In genomic region chr11:36258730-36259360, GRCh38 we compare ENCODE assay signal across 9 cellular contexts. TPM values are rescaled to one million over a fixed set of nuclear protein-coding genes. Genes with fewer than 3 reads are reported as not detected.
DNase-seq lines count a peak whose midpoint lies in the region; ATAC-seq, FAIRE-seq and TF ChIP-seq lines count a peak whose summit lies in the region.
"Had no signal": no experiment of that assay in that cellular context is flagged by ENCODE, and none has a peak within 500 bp of the region (broad histone marks: within the 10 kb centered on the region; RNA-seq: fewer than 3 reads in every experiment).

No MANE protein-coding gene starts in this region.

- BruUV-seq in MCF 10A (replicated peaks; lab: Mats Ljungman, UMichigan): no TSS peak

- no peak for FAIRE-seq in GM19239 (lab: Jason Lieb, UNC)
- FAIRE-seq: TTC549 had no signal

- no peak for ATAC-seq in GM21529 (IDR thresholded peaks at IDR 0.05; ENCODE audit: unreplicated experiment)

- no peak overlapping the region for H3K9ac ChIP-seq in OCI-LY3 (ENCODE audit: low read length)

- H3K36me3 ChIP-seq in OCI-LY3 (replicated peaks; ENCODE audit: low read depth, low read length): no peaks in the 10 kb centered on the region

- H3K27me3 Mint-ChIP-seq in MCF 10A (ENCODE audit: insufficient read depth, unreplicated experiment): no peaks in the 10 kb centered on the region

- no peaks in the 10 kb centered on the region for H3K4me1 ChIP-seq in OCI-LY3 (ENCODE audit: low read length)

- no peak overlapping the region for H3K4me3 ChIP-seq in OCI-LY3 (ENCODE audit: low read length)

- POLR2A ChIA-PET in MCF 10A (lab: Yijun Ruan, JAX): no interaction called here

- intact Hi-C loops in MCF 10A (cut with micrococcal nuclease): no loop called here

- H4K20me1 ChIP-seq in OCI-LY3 (ENCODE audit: insufficient read depth, low read length): no peaks in the 10 kb centered on the region

- no peak overlapping the region for H3K27ac Mint-ChIP-seq in MCF 10A (ENCODE audit: low read depth, unreplicated experiment)

- no peaks in the 10 kb centered on the region for H3K9me3 Mint-ChIP-seq in MCF 10A (ENCODE audit: unreplicated experiment)

- H3K36me3 Mint-ChIP-seq in MCF 10A (ENCODE audit: insufficient read depth, unreplicated experiment): peaks cover 6% of the 10 kb centered on the region

- H3K4me1 Mint-ChIP-seq in MCF 10A (ENCODE audit: insufficient read depth, unreplicated experiment): peaks cover 22% of the 10 kb centered on the region

- H3K27ac ChIP-seq in OCI-LY3 (ENCODE audit: low read length): no peak overlapping the region

- no peak overlapping the region for H2AFZ ChIP-seq in OCI-LY3 (ENCODE audit: low read depth, low read length)

- H3K27me3 ChIP-seq in OCI-LY3 (ENCODE audit: low read depth, low read length): peaks cover 38% of the 10 kb centered on the region

- CTCF ChIA-PET in MCF 10A (lab: Yijun Ruan, JAX): interaction anchor here (0.5 to 1.4 kb wide), 5 partner anchors 20 to 772 kb away, joined by 3 to 6 read pairs (median 4); no protein-coding TSS in a partner anchor

- DNase-seq in DMS79 (lab: John Stamatoyannopoulos, UW): peak; percentile 5
- peak; percentile 50 for DNase-seq in HPDE6-E6E7 (ENCODE audit: extremely low spot score)
- peak; percentile 64 for DNase-seq in MCF 10A (ENCODE audit: unreplicated experiment)
- DNase-seq in iris pigment epithelial cell (ENCODE audit: low read depth): peak; percentile 86
- peak; percentile 8 to 9 for DNase-seq in stimulated activated CD8-positive, alpha-beta memory T cell treated with anti-CD3 and anti-CD28 coated beads, Interleukin-2, amount 100 ng/mL, for 48 hours (ENCODE audit: low read depth in 2 of 2)
- no peak for DNase-seq in GM19239 (ENCODE audit: insufficient read length, low spot score)

- H3K4me3 Mint-ChIP-seq in MCF 10A (ENCODE audit: unreplicated experiment): no peak overlapping the region

- no peaks in the 10 kb centered on the region for H3K79me2 ChIP-seq in OCI-LY3 (ENCODE audit: low read length)

- TF ChIP-seq CTCF in OCI-LY3 (IDR thresholded peaks at IDR 0.05; ENCODE audit: low read depth, low read length): peak; percentile 59
- TF ChIP-seq CTCF in MCF 10A (IDR thresholded peaks at IDR 0.05; ENCODE audit: unreplicated experiment): no peak

- no peak overlapping the region for H3K4me2 ChIP-seq in OCI-LY3 (ENCODE audit: low read length)

- no peaks in the 10 kb centered on the region for H3K9me3 ChIP-seq in OCI-LY3 (ENCODE audit: insufficient read depth, low read length)

RNA-seq across cellular contexts. Expression of gene COMMD9, which starts 30.4 kb away (rescaled TPM):
- 38.7 and 39.8 TPM in 2 replicates for total RNA-seq in MCF 10A (2022)

RNA-seq across cellular contexts. Expression of gene PRR5L, which starts 37.2 kb away (rescaled TPM):
- total RNA-seq in MCF 10A (2022): 14.2 and 23.9 TPM in 2 replicates
